In the genomic region with DNA sequence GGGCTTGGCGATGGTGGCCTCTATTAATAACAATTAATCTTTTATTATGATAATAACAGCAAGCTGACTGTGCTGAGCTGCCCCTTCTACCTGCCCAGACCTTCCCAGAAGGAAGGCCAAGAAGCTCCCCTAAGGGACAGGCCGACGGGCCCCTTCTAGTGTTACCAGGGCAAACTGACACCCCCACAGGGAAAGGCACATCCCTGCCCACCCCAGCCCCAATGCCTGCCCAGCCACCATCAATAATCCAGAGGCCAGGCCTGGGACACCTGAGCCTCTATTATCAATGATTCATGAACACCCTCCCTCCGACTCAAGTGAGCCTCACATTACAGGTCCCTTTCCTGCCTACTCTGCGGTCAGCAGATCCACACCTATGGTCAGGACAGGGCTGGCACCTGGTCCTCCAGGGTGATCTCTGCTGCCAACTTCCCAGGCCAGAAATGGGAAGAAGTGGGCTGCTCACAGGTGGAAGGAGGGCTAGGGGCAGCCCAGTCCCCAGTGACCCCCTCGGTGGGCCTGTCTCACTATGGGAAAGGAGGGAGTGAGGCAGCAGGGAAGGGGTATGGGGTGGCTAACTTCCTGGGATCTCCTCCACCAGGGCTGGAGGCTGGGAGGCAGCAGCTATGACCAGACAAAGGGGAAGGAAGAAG, we compare ENCODE assay signal across 1 cellular context.
TF ChIP-seq lines count a peak whose summit lies in the region.

No MANE protein-coding gene starts in this region.

TF ChIP-seq in GM12891, 5 proteins besides CTCF, POLR2A, EP300 and RAD21:
- TF ChIP-seq TAF1 (IDR thresholded peaks at IDR 0.05; ENCODE audit: low read depth, low read length) (no peak), SPI1 (IDR thresholded peaks at IDR 0.05; ENCODE audit: low read depth, low read length) (no peak), POLR2AphosphoS5 (IDR thresholded peaks at IDR 0.05; ENCODE audit: low read depth, low read length) (no peak), PAX5 (IDR thresholded peaks at IDR 0.05; ENCODE audit: insufficient read depth, low read length, severe bottlenecking) (no peak), POU2F2 (IDR thresholded peaks at IDR 0.05; ENCODE audit: low read depth, low read length) (no peak)
